In the genomic region with DNA sequence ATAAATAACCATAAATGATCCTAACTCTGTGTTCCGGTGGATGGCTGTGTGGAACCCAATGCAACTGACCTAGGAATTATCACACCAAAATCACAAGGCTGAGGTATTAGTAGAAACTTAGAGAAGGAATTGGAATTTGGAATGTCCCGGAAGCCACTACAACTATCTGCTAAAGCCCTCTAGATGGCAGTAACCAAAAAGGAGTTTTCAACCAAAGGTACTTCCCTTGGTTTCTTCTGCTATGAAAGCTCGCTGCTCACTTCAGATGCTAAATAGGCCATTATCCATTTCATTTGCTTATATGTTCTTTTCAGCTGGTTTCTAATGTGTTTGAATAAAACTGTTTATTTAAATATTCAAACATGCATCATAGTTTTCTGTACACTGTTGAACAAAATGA, we compare ENCODE assay signal across 10 cellular contexts.
DNase-seq lines count a peak whose midpoint lies in the region; ATAC-seq and TF ChIP-seq lines count a peak whose summit lies in the region.
"Had no signal": no experiment of that assay in that cellular context is flagged by ENCODE, and none has a peak within 500 bp of the region (broad histone marks: within the 10 kb centered on the region; RNA-seq: fewer than 3 reads in every experiment).

No MANE protein-coding gene starts in this region.

- no peaks in the 10 kb centered on the region for H3K27me3 Mint-ChIP-seq in type B pancreatic cell
- H3K27me3 Mint-ChIP-seq: stimulated activated naive B cell treated with anti-CD40 and anti-IgM and Interleukin-4, amounts not matched to agents 10 μg/mL and 1 μg/mL and 100 μg/mL, for 72 hours had no signal

- no peak for ATAC-seq in HG02840 (IDR thresholded peaks at IDR 0.05; ENCODE audit: low FRiP score, unreplicated experiment)
- ATAC-seq: left colon; stimulated activated naive B cell treated with anti-CD40 and anti-IgM and Interleukin-4, amounts not matched to agents 10 μg/mL and 1 μg/mL and 100 μg/mL, for 72 hours had no signal

- H3K4me1 Mint-ChIP-seq in type B pancreatic cell (ENCODE audit: unreplicated experiment) = no peaks in the 10 kb centered on the region
- H3K4me1 Mint-ChIP-seq: stimulated activated naive B cell treated with anti-CD40 and anti-IgM and Interleukin-4, amounts not matched to agents 10 μg/mL and 1 μg/mL and 100 μg/mL, for 72 hours had no signal

- peaks cover 8% of the 10 kb centered on the region for H3K4me1 ChIP-seq in cardiac muscle cell (ENCODE audit: low read depth)
- no peaks in the 10 kb centered on the region for H3K4me1 ChIP-seq in right atrium auricular region

- no peaks in the 10 kb centered on the region for H3K9me3 Mint-ChIP-seq in type B pancreatic cell

- H3K27ac Mint-ChIP-seq in type B pancreatic cell = no peak overlapping the region
- H3K27ac Mint-ChIP-seq: stimulated activated naive B cell treated with anti-CD40 and anti-IgM and Interleukin-4, amounts not matched to agents 10 μg/mL and 1 μg/mL and 100 μg/mL, for 72 hours had no signal

- H3K4me3 ChIP-seq in cardiac muscle cell (no peak overlapping the region), right atrium auricular region (no peak overlapping the region), coronary artery (no peak overlapping the region)

- no peaks in the 10 kb centered on the region for H3K27me3 ChIP-seq in cardiac muscle cell
- no peaks in the 10 kb centered on the region for H3K27me3 ChIP-seq in right atrium auricular region

- H3K4me3 Mint-ChIP-seq in type B pancreatic cell = no peak overlapping the region
- H3K4me3 Mint-ChIP-seq: stimulated activated naive B cell treated with anti-CD40 and anti-IgM and Interleukin-4, amounts not matched to agents 10 μg/mL and 1 μg/mL and 100 μg/mL, for 72 hours had no signal

- H3K36me3 ChIP-seq in cardiac muscle cell (no peaks in the 10 kb centered on the region), right atrium auricular region (no peaks in the 10 kb centered on the region)

- H3K27ac ChIP-seq in cardiac muscle cell = no peak overlapping the region
- H3K27ac ChIP-seq in right atrium auricular region = no peak overlapping the region
- H3K27ac ChIP-seq in coronary artery = no peak overlapping the region

- DNase-seq in cardiac muscle cell (ENCODE audit: low read depth in 1 of 2, low spot score in 1 of 2) (peak; percentile 5 to 70), right atrium auricular region (ENCODE audit: low spot score) (no peak), OCI-M1 (lab: John Stamatoyannopoulos, UW) (peak; percentile 76), fibroblast of gingiva (ENCODE audit: low read depth) (peak; percentile 2), type B pancreatic cell (ENCODE audit: extremely low spot score, unreplicated experiment) (no peak), coronary artery (ENCODE audit: low spot score) (no peak)
- DNase-seq in activated CD4-positive, alpha-beta T cell treated with anti-CD3 and anti-CD28 coated beads, Interleukin-2, amount 50 U/mL, for 48 hours = no peak
- DNase-seq: left colon; stimulated activated naive B cell treated with anti-CD40 and anti-IgM and Interleukin-4, amounts not matched to agents 10 μg/mL and 1 μg/mL and 100 μg/mL, for 72 hours had no signal

- no peaks in the 10 kb centered on the region for H3K36me3 Mint-ChIP-seq in type B pancreatic cell
- H3K36me3 Mint-ChIP-seq: stimulated activated naive B cell treated with anti-CD40 and anti-IgM and Interleukin-4, amounts not matched to agents 10 μg/mL and 1 μg/mL and 100 μg/mL, for 72 hours had no signal

- no peaks in the 10 kb centered on the region for H3K9me3 ChIP-seq in cardiac muscle cell (ENCODE audit: low read depth)
- H3K9me3 ChIP-seq in right atrium auricular region = no peaks in the 10 kb centered on the region

- TF ChIP-seq CTCF in cardiac muscle cell (IDR thresholded peaks at IDR 0.05; ENCODE audit: low read depth, low read length) (peak; percentile 13), right atrium auricular region (IDR thresholded peaks at IDR 0.05) (peak in 1 of 2 donors; percentile 21), type B pancreatic cell (conservative IDR thresholded peaks at IDR 0.05) (peak; percentile 75), coronary artery (IDR thresholded peaks at IDR 0.05) (no peak)

Comparison
In these comparisons a context has a peak if more than half of its experiments do, and no peak if none do; other contexts are left out.
1. DNase-seq: peak in cardiac muscle cell (2 of 2), OCI-M1 (single experiment) and fibroblast of gingiva (single experiment); none in right atrium auricular region (single experiment), type B pancreatic cell (single experiment), coronary artery (single experiment) and activated CD4-positive, alpha-beta T cell treated with anti-CD3 and anti-CD28 coated beads, Interleukin-2, amount 50 U/mL, for 48 hours (0 of 2).